ENCODE assay signal across 24 cellular contexts in the genomic region with DNA sequence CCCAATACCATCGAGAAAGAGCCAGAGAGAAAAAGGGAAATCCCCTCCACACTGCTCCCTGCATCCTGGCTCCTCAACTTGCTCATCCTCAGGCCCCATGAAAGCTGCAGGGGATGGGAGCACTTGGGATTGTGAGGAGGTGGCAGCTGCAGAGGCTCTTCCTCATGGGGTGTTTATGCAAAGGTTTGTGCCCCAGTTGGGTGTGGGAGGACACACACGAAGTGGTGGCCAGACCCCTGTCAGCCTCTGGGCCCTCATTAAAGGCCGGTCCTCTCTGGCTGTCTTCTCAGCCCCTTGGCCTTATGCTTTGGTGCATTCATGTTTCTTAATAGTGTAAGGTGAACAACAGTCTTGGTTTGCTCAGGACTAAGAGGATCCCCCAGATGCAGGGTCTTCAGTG.
"Had no signal": no experiment of that assay in that cellular context is flagged by ENCODE, and none has a peak within 500 bp of the region (broad histone marks: within the 10 kb centered on the region; RNA-seq: fewer than 3 reads in every experiment).

No MANE protein-coding gene starts in this region.

- DNase-seq: activated CD4-positive, alpha-beta memory T cell treated with anti-CD3 and anti-CD28 coated beads for 36 hours; activated CD4-positive, alpha-beta T cell treated with anti-CD3 and anti-CD28 coated beads for 48 hours; activated CD8-positive, alpha-beta memory T cell treated with anti-CD3 and anti-CD28 coated beads, Interleukin-2, amount 50 U/mL, for 4 hours; activated naive CD4-positive, alpha-beta T cell; activated T-cell treated with anti-CD3 and anti-CD28 coated beads, Interleukin-2, amount 50 U/mL, for 24 hours; adrenal gland; caudate nucleus; effector CD4-positive, alpha-beta T cell; left ventricle myocardium inferior; pancreas; psoas muscle; stimulated activated CD4-positive, alpha-beta T cell treated with anti-CD3 and anti-CD28 coated beads, Interleukin-2, amount 100 ng/mL, for 48 hours; stimulated activated naive CD4-positive, alpha-beta T cell treated with Interleukin-2 at 50 U/mL for 16 hours; SW 1271; T-helper 9 cell; testis; transverse colon; WERI-Rb-1 had no signal

- H3K4me1 ChIP-seq: adrenal gland, pancreas, psoas muscle, testis, transverse colon had no signal

- H3K4me1 Mint-ChIP-seq: brain, nephron had no signal

- H3K36me3 ChIP-seq: adrenal gland, left ventricle myocardium inferior, pancreas, transverse colon had no signal

- H3K4me3 Mint-ChIP-seq: activated CD4-positive, alpha-beta memory T cell treated with anti-CD3 and anti-CD28 coated beads for 36 hours; activated T-cell treated with anti-CD3 and anti-CD28 coated beads, Interleukin-2, amount 50 U/mL, for 24 hours; brain; nephron; T-helper 1 cell treated with Interleukin-12 subunit alpha and Interleukin-12 subunit beta and Interleukin-4 antibody, amounts not matched to agents 30 μg/mL and 1 μg/mL, for 36 hours had no signal

- H3K27me3 ChIP-seq: adrenal gland, pancreas, testis, transverse colon had no signal

- H3K27ac ChIP-seq: adrenal gland, epithelial cell of prostate, left ventricle myocardium inferior, pancreas, psoas muscle, testis, transverse colon had no signal

- ATAC-seq: activated CD4-positive, CD25-positive, alpha-beta regulatory T cell treated with anti-CD3 and anti-CD28 coated beads, Interleukin-2, amount 50 U/mL, for 24 hours; activated naive CD4-positive, alpha-beta T cell treated with anti-CD3 and anti-CD28 coated beads, Interleukin-2, amount 50 U/mL, for 72 hours; pancreas had no signal

- H3K9me3 ChIP-seq: adrenal gland, pancreas, testis, transverse colon had no signal

- H3K9me3 Mint-ChIP-seq: activated naive CD4-positive, alpha-beta T cell treated with anti-CD3 and anti-CD28 coated beads, Interleukin-2, amount 50 U/mL, for 72 hours; activated T-cell treated with anti-CD3 and anti-CD28 coated beads, Interleukin-2, amount 50 U/mL, for 24 hours; T-helper 1 cell treated with Interleukin-12 subunit alpha and Interleukin-12 subunit beta and Interleukin-4 antibody, amounts not matched to agents 30 μg/mL and 1 μg/mL, for 36 hours had no signal

- H3K4me3 ChIP-seq: adrenal gland, left ventricle myocardium inferior, pancreas, psoas muscle, testis, transverse colon had no signal

- H3K27ac Mint-ChIP-seq: activated CD4-positive, alpha-beta memory T cell treated with anti-CD3 and anti-CD28 coated beads for 36 hours; activated naive CD4-positive, alpha-beta T cell treated with anti-CD3 and anti-CD28 coated beads, Interleukin-2, amount 50 U/mL, for 72 hours; activated T-cell treated with anti-CD3 and anti-CD28 coated beads, Interleukin-2, amount 50 U/mL, for 24 hours; brain; nephron; T-helper 1 cell treated with Interleukin-12 subunit alpha and Interleukin-12 subunit beta and Interleukin-4 antibody, amounts not matched to agents 30 μg/mL and 1 μg/mL, for 36 hours had no signal

- H3K27me3 Mint-ChIP-seq: activated T-cell treated with anti-CD3 and anti-CD28 coated beads, Interleukin-2, amount 50 U/mL, for 24 hours had no signal
